18 cellular contexts compared by ENCODE assay signal in genomic region chr9:72485821-72486605, GRCh38. TPM values are rescaled to one million over a fixed set of nuclear protein-coding genes. Genes with fewer than 3 reads are reported as not detected.
DNase-seq lines count a peak whose midpoint lies in the region; ATAC-seq, FAIRE-seq and TF ChIP-seq lines count a peak whose summit lies in the region.
"Had no signal": no experiment of that assay in that cellular context is flagged by ENCODE, and none has a peak within 500 bp of the region (broad histone marks: within the 10 kb centered on the region; RNA-seq: fewer than 3 reads in every experiment).

No MANE protein-coding gene starts in this region.

- H3K4me1 ChIP-seq in heart left ventricle (no peaks in the 10 kb centered on the region), keratinocyte (ENCODE audit: control insufficient read depth, extremely low read depth, insufficient read depth, low read length) (no peaks in the 10 kb centered on the region), ascending aorta (no peaks in the 10 kb centered on the region), Caco-2 (no peaks in the 10 kb centered on the region)
- H3K4me1 ChIP-seq: lower lobe of right lung, upper lobe of right lung had no signal

- H3K36me3 Mint-ChIP-seq in Caco-2 (ENCODE audit: insufficient read depth, unreplicated experiment), result no peaks in the 10 kb centered on the region
- H3K36me3 Mint-ChIP-seq: activated naive CD4-positive, alpha-beta T cell treated with anti-CD3 and anti-CD28 coated beads, Interleukin-2, amount 50 U/mL, for 72 hours had no signal

- DNase-seq in left ventricle myocardium superior, result no peak
- no peak for DNase-seq in heart left ventricle
- peak; percentile 49 for DNase-seq in astrocyte of the cerebellum (ENCODE audit: low read depth)
- no peak for DNase-seq in keratinocyte (ENCODE audit: low read depth, low spot score)
- DNase-seq in cortex of kidney (lab: John Stamatoyannopoulos, UW), result no peak
- no peak for DNase-seq in ascending aorta (ENCODE audit: low spot score in 2 of 2)
- DNase-seq in Caco-2, result no peak
- DNase-seq: activated CD4-positive, alpha-beta memory T cell treated with anti-CD3 and anti-CD28 coated beads, Interleukin-2, amount 10 ng/mL, durations not matched to agents 7 days and 5 days; glutamatergic neuron; H9; lower lobe of right lung; MG63; NCI-H2227 treated with DMSO at 0.1 percent for 48 hours; upper lobe of right lung had no signal

- POLR2A ChIA-PET in Caco-2 (lab: Charles Lee), result no interaction called here

- no peaks in the 10 kb centered on the region for H3K9me3 Mint-ChIP-seq in Caco-2 (ENCODE audit: unreplicated experiment)
- H3K9me3 Mint-ChIP-seq: activated CD4-positive, alpha-beta memory T cell treated with anti-CD3 and anti-CD28 coated beads, Interleukin-2, amount 10 ng/mL, durations not matched to agents 7 days and 5 days; activated naive CD4-positive, alpha-beta T cell treated with anti-CD3 and anti-CD28 coated beads, Interleukin-2, amount 50 U/mL, for 72 hours; H9 had no signal

- H3K4me1 Mint-ChIP-seq in Caco-2 (ENCODE audit: low read depth, unreplicated experiment), result no peaks in the 10 kb centered on the region
- H3K4me1 Mint-ChIP-seq: activated CD4-positive, alpha-beta memory T cell treated with anti-CD3 and anti-CD28 coated beads, Interleukin-2, amount 10 ng/mL, durations not matched to agents 7 days and 5 days had no signal

- whole genome bisulfite sequencing in heart left ventricle, 4 donors, result 63 to 72% (median 68%) methylated on average over 3 of the region's 3 CpGs

- H3K4me3 ChIP-seq in heart left ventricle, result no peak overlapping the region
- no peak overlapping the region for H3K4me3 ChIP-seq in astrocyte of the cerebellum (ENCODE audit: low read depth, low read length)
- no peak overlapping the region for H3K4me3 ChIP-seq in keratinocyte (ENCODE audit: control insufficient read depth in 2 of 3, extremely low read depth in 1 of 3, insufficient read depth in 2 of 3, low read depth in 1 of 3, low read length in 3 of 3)
- H3K4me3 ChIP-seq in ascending aorta, result no peak overlapping the region
- no peak overlapping the region for H3K4me3 ChIP-seq in Caco-2 (ENCODE audit: low read depth, low read length)
- H3K4me3 ChIP-seq: lower lobe of right lung, MG63, upper lobe of right lung had no signal

- peaks cover 0 to 4% (median 0%) of the 10 kb centered on the region in 9 donors for H3K27me3 ChIP-seq in heart left ventricle
- no peaks in the 10 kb centered on the region for H3K27me3 ChIP-seq in keratinocyte (ENCODE audit: control insufficient read depth, extremely low read depth, insufficient read depth, low read length)
- no peaks in the 10 kb centered on the region for H3K27me3 ChIP-seq in ascending aorta
- no peaks in the 10 kb centered on the region for H3K27me3 ChIP-seq in Caco-2 (replicated peaks; ENCODE audit: control insufficient read depth, insufficient read depth, low read length)
- H3K27me3 ChIP-seq: MG63, upper lobe of right lung had no signal

- H2AFZ ChIP-seq in keratinocyte (ENCODE audit: control insufficient read depth, low read length), result no peak overlapping the region

- no peak overlapping the region for H3K4me3 Mint-ChIP-seq in Caco-2 (ENCODE audit: unreplicated experiment)
- H3K4me3 Mint-ChIP-seq: activated CD4-positive, alpha-beta memory T cell treated with anti-CD3 and anti-CD28 coated beads, Interleukin-2, amount 10 ng/mL, durations not matched to agents 7 days and 5 days; H9 had no signal

- BruUV-seq in Caco-2 (replicated peaks; lab: Mats Ljungman, UMichigan), result no TSS peak

- H4K20me1 ChIP-seq in keratinocyte (ENCODE audit: control insufficient read depth, extremely low read depth, insufficient read depth, low read length), result no peaks in the 10 kb centered on the region

- H3K27ac ChIP-seq in heart left ventricle (no peak overlapping the region), keratinocyte (ENCODE audit: control insufficient read depth, insufficient read depth, low read length) (no peak overlapping the region), ascending aorta (no peak overlapping the region)
- H3K27ac ChIP-seq: lower lobe of right lung, neutrophil, upper lobe of right lung had no signal

- no peaks in the 10 kb centered on the region for H3K9me3 ChIP-seq in heart left ventricle
- no peaks in the 10 kb centered on the region for H3K9me3 ChIP-seq in keratinocyte (ENCODE audit: control insufficient read depth, low read depth, low read length)
- no peaks in the 10 kb centered on the region for H3K9me3 ChIP-seq in ascending aorta
- no peaks in the 10 kb centered on the region for H3K9me3 ChIP-seq in Caco-2
- H3K9me3 ChIP-seq: lower lobe of right lung, MG63, neutrophil, upper lobe of right lung had no signal

- no peaks in the 10 kb centered on the region for H3K27me3 Mint-ChIP-seq in Caco-2 (ENCODE audit: insufficient read depth, unreplicated experiment)
- H3K27me3 Mint-ChIP-seq: activated CD4-positive, alpha-beta memory T cell treated with anti-CD3 and anti-CD28 coated beads, Interleukin-2, amount 10 ng/mL, durations not matched to agents 7 days and 5 days had no signal

- intact Hi-C loops in left ventricle myocardium superior (cut with micrococcal nuclease), result no loop called here
- intact Hi-C loops in heart left ventricle (cut with DNase I), result no loop called here
- intact Hi-C loops in ascending aorta (cut with DNase I), result no loop called here
- intact Hi-C loops in Caco-2 (cut with micrococcal nuclease; ENCODE audit: unreplicated experiment), result no loop called here

- CTCF ChIA-PET in Caco-2 (lab: Charles Lee), result no interaction called here

- no peak for TF ChIP-seq POLR2A in heart left ventricle (IDR thresholded peaks at IDR 0.05)

- H3K4me2 ChIP-seq in keratinocyte (ENCODE audit: control insufficient read depth, extremely low read depth, insufficient read depth, low read depth, low read length), result no peak overlapping the region

- in situ Hi-C loops in astrocyte of the cerebellum (cut with HindIII; ENCODE audit: low sequenced_read_pairs), result loop anchor here (10.0 kb wide), 1 partner anchor 111 kb away; no protein-coding TSS in a partner anchor

- TF ChIP-seq CTCF in heart left ventricle (IDR thresholded peaks at IDR 0.05) (no peak), astrocyte of the cerebellum (IDR thresholded peaks at IDR 0.05; ENCODE audit: low read depth, low read length, missing control alignments) (no peak), keratinocyte (optimal IDR thresholded peaks at IDR 0.05 in 1 of 3, IDR thresholded peaks at IDR 0.05 in 1 of 3, conservative IDR thresholded peaks at IDR 0.05 in 1 of 3; ENCODE audit: extremely low read depth in 1 of 3, insufficient read depth in 2 of 3, low read length in 3 of 3) (no peak), ascending aorta (IDR thresholded peaks at IDR 0.05) (no peak), Caco-2 (IDR thresholded peaks at IDR 0.05; ENCODE audit: insufficient read depth in 1 of 2, low read depth in 1 of 2, low read length in 1 of 2, severe bottlenecking in 1 of 2, unreplicated experiment in 1 of 2) (no peak)

- ATAC-seq in left ventricle myocardium superior, result peak; percentile 30
- no peak for ATAC-seq in heart left ventricle
- ATAC-seq in GM21447 (IDR thresholded peaks at IDR 0.05; ENCODE audit: unreplicated experiment), result no peak
- ATAC-seq: activated naive CD4-positive, alpha-beta T cell treated with anti-CD3 and anti-CD28 coated beads, Interleukin-2, amount 50 U/mL, for 72 hours; lower lobe of right lung; upper lobe of right lung had no signal

- H3K27ac Mint-ChIP-seq in Caco-2 (ENCODE audit: unreplicated experiment), result no peak overlapping the region
- H3K27ac Mint-ChIP-seq: activated CD4-positive, alpha-beta memory T cell treated with anti-CD3 and anti-CD28 coated beads, Interleukin-2, amount 10 ng/mL, durations not matched to agents 7 days and 5 days; activated naive CD4-positive, alpha-beta T cell treated with anti-CD3 and anti-CD28 coated beads, Interleukin-2, amount 50 U/mL, for 72 hours; H9 had no signal

- H3K9ac ChIP-seq in keratinocyte (ENCODE audit: control insufficient read depth, extremely low read depth, insufficient read depth, low read length), result no peak overlapping the region

- peak; percentile 13 for FAIRE-seq in keratinocyte (lab: Jason Lieb, UNC)

- H3K9me1 ChIP-seq in keratinocyte (ENCODE audit: control insufficient read depth, extremely low read depth, insufficient read depth, low read length), result no peaks in the 10 kb centered on the region

- H3K36me3 ChIP-seq in heart left ventricle, result no peaks in the 10 kb centered on the region
- H3K36me3 ChIP-seq in keratinocyte (ENCODE audit: control insufficient read depth in 2 of 2, extremely low read depth in 1 of 2, insufficient read depth in 2 of 2, low read length in 2 of 2), result no peaks in the 10 kb centered on the region
- H3K36me3 ChIP-seq in ascending aorta, result no peaks in the 10 kb centered on the region
- H3K36me3 ChIP-seq in Caco-2 (ENCODE audit: control insufficient read depth, insufficient read depth, low read length), result no peaks in the 10 kb centered on the region
- H3K36me3 ChIP-seq: lower lobe of right lung, MG63, neutrophil, upper lobe of right lung had no signal

- no peaks in the 10 kb centered on the region for H3K79me2 ChIP-seq in keratinocyte (ENCODE audit: control insufficient read depth, insufficient read depth, low read length)

- dilution Hi-C loops in keratinocyte (cut with MboI; ENCODE audit: extremely low pct_ligation_motif_present, low sequenced_read_pairs), result no loop called here

RNA-seq across cellular contexts. Expression of gene TMC1, which starts 35.4 kb away (rescaled TPM):
- total RNA-seq in left ventricle myocardium superior (not detected), heart left ventricle (under 1 TPM in 6 of 9 donors, not detected in 3; 0.07 to 0.75 (median 0.33) TPM), ascending aorta (not detected), Caco-2 (2022) (not detected in 2 replicates)
- polyA plus RNA-seq in heart left ventricle (not detected), keratinocyte (0.05 to 0.24 TPM (median 0.12 TPM) in 3 replicates)
- not detected for polyA plus RNA-seq in keratinocyte (2011; ENCODE audit: low read depth)
- not detected in 2 replicates for polyA plus RNA-seq in keratinocyte (2011; cell fraction: cytosol; rRNA removed)
- polyA plus RNA-seq in keratinocyte (2011; cell fraction: nucleus; rRNA removed), result 0.08 and 0.32 TPM in 2 replicates
- polyA plus RNA-seq in keratinocyte (2012; ENCODE audit: low replicate concordance), result not detected in 2 replicates
- 1.3 TPM in 1 of 3 replicates, not detected in the others for polyA minus RNA-seq in keratinocyte
- polyA minus RNA-seq in keratinocyte (2011; cell fraction: cytosol; rRNA and poly(A)+ RNA removed), result not detected
- polyA minus RNA-seq in keratinocyte (2011; cell fraction: nucleus; rRNA and poly(A)+ RNA removed), result not detected in 2 replicates
- total RNA-seq: activated naive CD4-positive, alpha-beta T cell treated with anti-CD3 and anti-CD28 coated beads, Interleukin-2, amount 50 U/mL, for 72 hours; lower lobe of right lung; T-helper 2 cell treated with Interferon-gamma antibody and Interleukin-4, amounts not matched to agents 100 ng/mL and 5 ng/mL, for 36 hours; upper lobe of right lung had no signal
